ENCODE assay signal across 27 cellular contexts in genomic region chr11:87326594-87326993, GRCh38.
"Had no signal": no experiment of that assay in that cellular context is flagged by ENCODE, and none has a peak within 500 bp of the region (broad histone marks: within the 10 kb centered on the region; RNA-seq: fewer than 3 reads in every experiment).

No MANE protein-coding gene starts in this region.

- H3K27me3 ChIP-seq: stomach, suprapubic skin, testis, thyroid gland, tibial artery, tibial nerve, transverse colon, upper lobe of left lung, upper lobe of right lung, uterus, vagina had no signal

- H3K36me3 ChIP-seq: thyroid gland, transverse colon, uterus had no signal

- H3K27ac ChIP-seq: stomach, suprapubic skin, testis, thoracic aorta, thyroid gland, tibial artery, tibial nerve, transverse colon, upper lobe of left lung, upper lobe of right lung, uterus, vagina had no signal

- H3K4me3 ChIP-seq: stomach, suprapubic skin, testis, thoracic aorta, thyroid gland, tibial artery, tibial nerve, transverse colon, upper lobe of left lung, upper lobe of right lung, uterus, vagina had no signal

- FAIRE-seq: urothelium cell line had no signal

- ATAC-seq: stimulated activated effector memory CD8-positive, alpha-beta T cell treated with anti-CD3 and anti-CD28 coated beads, Interleukin-12 subunit alpha, Interleukin-12 subunit beta, amount 100 ng/mL, for 72 hours; stimulated activated memory B cell treated with anti-CD40 and anti-IgM and Interleukin-4, amounts not matched to agents 10 μg/mL and 1 μg/mL and 100 μg/mL, for 72 hours; stimulated activated naive B cell treated with anti-CD40 and anti-IgM and Interleukin-4, amounts not matched to agents 10 μg/mL and 1 μg/mL and 100 μg/mL, for 72 hours; stimulated activated naive CD8-positive, alpha-beta T cell treated with anti-CD3 and anti-CD28 coated beads, Interleukin-15, amount 100 ng/mL, for 72 hours; stimulated activated naive CD8-positive, alpha-beta T cell treated with anti-CD3 and anti-CD28 coated beads, Interleukin-15, Interleukin-2, amounts not matched to agents 100 U/mL and 50 U/mL, for 24 hours; upper lobe of right lung had no signal

- H3K9me3 ChIP-seq: stomach, suprapubic skin, testis, thoracic aorta, thyroid gland, tibial artery, tibial nerve, transverse colon, upper lobe of left lung, upper lobe of right lung, uterus, vagina had no signal

- DNase-seq: stimulated activated CD4-positive, alpha-beta T cell treated with anti-CD3 and anti-CD28 coated beads, Interleukin-2, amount 100 ng/mL, for 48 hours; stimulated activated CD4-positive, alpha-beta T cell treated with anti-CD3 and anti-CD28 coated beads, Interleukin-4, amount 100 ng/mL, for 1 hour; stimulated activated CD4-positive, alpha-beta T cell treated with anti-CD3 and anti-CD28 coated beads, Interleukin-4, amount 100 ng/mL, for 24 hours; stimulated activated CD4-positive, alpha-beta T cell treated with anti-CD3 and anti-CD28 coated beads, Interleukin-4, amount 100 ng/mL, for 4 hours; stimulated activated CD8-positive, alpha-beta memory T cell treated with anti-CD3 and anti-CD28 coated beads, Interleukin-4, amount 100 ng/mL, for 48 hours; stimulated activated naive B cell treated with anti-CD40 and anti-IgM and Interleukin-4, amounts not matched to agents 10 μg/mL and 1 μg/mL and 100 μg/mL, for 72 hours; stimulated activated naive CD4-positive, alpha-beta T cell; stimulated activated naive CD4-positive, alpha-beta T cell treated with Interleukin-2 at 50 U/mL for 16 hours; stimulated activated naive CD8-positive, alpha-beta T cell treated with anti-CD3 and anti-CD28 coated beads, Interleukin-15, amount 100 ng/mL, for 72 hours; stimulated activated naive CD8-positive, alpha-beta T cell treated with anti-CD3 and anti-CD28 coated beads, Interleukin-15, Interleukin-2, amounts not matched to agents 100 U/mL and 50 U/mL, for 24 hours; stomach; substantia nigra; testis; thyroid gland; tibial artery; transverse colon; trophoblast cell; upper lobe of left lung; upper lobe of right lung; uterus had no signal

- H3K4me1 ChIP-seq: stomach, thyroid gland, transverse colon, upper lobe of left lung, uterus had no signal
